19 cellular contexts compared by ENCODE assay signal in the genomic region with DNA sequence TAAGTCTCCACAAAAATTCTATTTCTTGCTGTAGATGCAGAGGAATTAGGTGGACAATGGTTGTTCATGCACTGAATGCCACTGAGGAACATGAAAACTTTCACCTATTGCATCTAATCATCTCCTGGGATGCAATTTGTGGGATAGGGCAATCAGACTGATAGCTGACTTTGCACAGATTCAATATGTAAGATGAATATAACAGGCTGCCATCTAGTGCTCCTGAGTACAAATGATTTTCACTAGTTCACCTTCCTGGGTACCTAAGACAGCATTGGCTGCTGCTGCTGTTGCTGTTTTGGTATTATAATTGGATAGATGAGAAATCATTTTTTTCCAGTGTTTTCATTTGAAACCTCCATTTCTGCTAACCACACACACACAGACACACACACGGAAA. TPM values are rescaled to one million over a fixed set of nuclear protein-coding genes. Genes with fewer than 3 reads are reported as not detected.
DNase-seq lines count a peak whose midpoint lies in the region; ATAC-seq, FAIRE-seq and TF ChIP-seq lines count a peak whose summit lies in the region.
"Had no signal": no experiment of that assay in that cellular context is flagged by ENCODE, and none has a peak within 500 bp of the region (broad histone marks: within the 10 kb centered on the region; RNA-seq: fewer than 3 reads in every experiment).

No MANE protein-coding gene starts in this region.

- H3K36me3 ChIP-seq in Karpas-422 (ENCODE audit: insufficient read depth, low read length): peaks cover 86% of the 10 kb centered on the region
- peaks cover 34 to 100% (median 74%) of the 10 kb centered on the region in 4 donors for H3K36me3 ChIP-seq in esophagus muscularis mucosa
- peaks cover 0 to 93% of the 10 kb centered on the region in 2 donors for H3K36me3 ChIP-seq in left lung

- TF ChIP-seq CTCF in esophagus muscularis mucosa (IDR thresholded peaks at IDR 0.05): no peak
- no peak for TF ChIP-seq CTCF in left lung (IDR thresholded peaks at IDR 0.05)

- no peak overlapping the region for H3K4me2 ChIP-seq in Karpas-422 (ENCODE audit: low read depth, low read length, poor library complexity, severe bottlenecking)
- H3K4me2 ChIP-seq: A549, GM23338 had no signal

- H3K27me3 ChIP-seq in Karpas-422 (ENCODE audit: low read length) (no peaks in the 10 kb centered on the region), esophagus muscularis mucosa (no peaks in the 10 kb centered on the region), left lung (no peaks in the 10 kb centered on the region)
- H3K27me3 ChIP-seq: BE2C had no signal

- H3K79me2 ChIP-seq in Karpas-422 (ENCODE audit: low read length): 0 out of 2 replicates have a peak, but pooled peaks cover 6% of the 10 kb centered on the region

- WGBS in esophagus muscularis mucosa: 100% methylated on average over 1 of the region's 1 CpG

- no peak for TF ChIP-seq POLR2A in esophagus muscularis mucosa (IDR thresholded peaks at IDR 0.05; ENCODE audit: low read depth)

- H4K20me1 ChIP-seq in Karpas-422 (ENCODE audit: insufficient read depth, low read depth, low read length): no peaks in the 10 kb centered on the region

- intact Hi-C loops in esophagus muscularis mucosa (cut with DNase I) (no loop called here), left lung (cut with DNase I) (no loop called here)

- no peaks in the 10 kb centered on the region for H3K4me1 ChIP-seq in Karpas-422 (ENCODE audit: low read length)
- peaks cover 4 to 19% (median 11%) of the 10 kb centered on the region in 4 donors for H3K4me1 ChIP-seq in esophagus muscularis mucosa
- H3K4me1 ChIP-seq in left lung: no peaks in the 10 kb centered on the region
- H3K4me1 ChIP-seq: A549, BE2C had no signal

- no peak overlapping the region for H2AFZ ChIP-seq in Karpas-422 (ENCODE audit: low read length)
- H2AFZ ChIP-seq: GM23338 had no signal

- no peaks in the 10 kb centered on the region for H3K9me2 ChIP-seq in Karpas-422 (replicated peaks; ENCODE audit: insufficient read depth, low read length)

- DNase-seq in GM18507 (ENCODE audit: extremely low spot score, insufficient read length, low read depth) (no peak), Karpas-422 (peak; percentile 30), esophagus muscularis mucosa (ENCODE audit: extremely low spot score) (no peak), left lung (no peak), COLO829 (ENCODE audit: low spot score) (no peak)
- no peak for DNase-seq in stimulated activated naive CD8-positive, alpha-beta T cell treated with anti-CD3 and anti-CD28 coated beads, Interleukin-15, Interleukin-2, amounts not matched to agents 100 U/mL and 50 U/mL, for 24 hours
- DNase-seq: BE2C; CD4-positive, alpha-beta memory T cell; COR-L47; DMS153; DMS79 treated with DMSO at 0.1 percent for 48 hours; EL; H7 had no signal

- H3K27ac ChIP-seq in Karpas-422 (ENCODE audit: low read length) (no peak overlapping the region), esophagus muscularis mucosa (replicated peaks in 1 of 4) (peak overlapping the region; percentile 13 to 78 (median 68)), left lung (no peak overlapping the region)
- H3K27ac ChIP-seq: A549, C4-2B had no signal

- no peak for TF ChIP-seq EP300 in esophagus muscularis mucosa (IDR thresholded peaks at IDR 0.05)

- FAIRE-seq in GM18507 (lab: Jason Lieb, UNC): peak; percentile 60
- FAIRE-seq: A549, D721Med, G401.6 had no signal

- peak; percentile 45 for ATAC-seq in left lung
- no peak for ATAC-seq in stimulated activated naive CD8-positive, alpha-beta T cell treated with anti-CD3 and anti-CD28 coated beads, Interleukin-15, Interleukin-2, amounts not matched to agents 100 U/mL and 50 U/mL, for 24 hours
- no peak for ATAC-seq in GM18502 (IDR thresholded peaks at IDR 0.05; ENCODE audit: poor library complexity, unreplicated experiment)
- ATAC-seq: A549, GM23338 had no signal

- no peak overlapping the region for H3K9ac ChIP-seq in Karpas-422 (ENCODE audit: low read length)

- H3K4me3 ChIP-seq in Karpas-422 (ENCODE audit: low read length) (no peak overlapping the region), esophagus muscularis mucosa (no peak overlapping the region), left lung (no peak overlapping the region)
- H3K4me3 ChIP-seq: A549, GM23338 had no signal

- H3K9me3 ChIP-seq in Karpas-422 (ENCODE audit: low read length): no peaks in the 10 kb centered on the region
- peaks cover 0 to 4% (median 0%) of the 10 kb centered on the region in 4 donors for H3K9me3 ChIP-seq in esophagus muscularis mucosa
- no peaks in the 10 kb centered on the region for H3K9me3 ChIP-seq in left lung
- H3K9me3 ChIP-seq: BE2C had no signal

RNA-seq across cellular contexts. Expression of gene TIMMDC1, which starts 19.7 kb away (rescaled TPM):
- 94.1 and 105 TPM in 2 replicates for total RNA-seq in Karpas-422 (2014; rRNA removed; shearing (Covaris generic); ENCODE audit: low replicate concordance)
- total RNA-seq in esophagus muscularis mucosa: 10 to 100 TPM; 45.7 to 63.9 (median 54.7) TPM
- total RNA-seq in left lung: 100 to 1,000 TPM; 107 to 113 TPM

RNA-seq across cellular contexts. Expression of gene CD80, which starts 41.4 kb away (rescaled TPM):
- total RNA-seq in Karpas-422 (2014; rRNA removed; shearing (Covaris generic); ENCODE audit: low replicate concordance): not detected in 2 replicates
- 1 to 10 TPM in 1 of 4 donors, under 1 TPM in 1, not detected in 2; 0.26 to 1.3 TPM for total RNA-seq in esophagus muscularis mucosa
- total RNA-seq in left lung: 1 to 10 TPM; 3.7 to 5.4 TPM
- total RNA-seq: GM23338, H7 had no signal

RNA-seq across cellular contexts. Expression of gene POGLUT1, which starts 49.3 kb away (rescaled TPM):
- total RNA-seq in Karpas-422 (2014; rRNA removed; shearing (Covaris generic); ENCODE audit: low replicate concordance): 22.8 and 24.7 TPM in 2 replicates
- total RNA-seq in esophagus muscularis mucosa (10 to 100 TPM in 3 of 4 donors, 1 to 10 TPM in 1; 9.2 to 13.9 (median 11.4) TPM), left lung (10 to 100 TPM; 15.3 to 21.7 TPM)

RNA-seq across cellular contexts. Expression of gene TMEM39A, which starts 54.6 kb away (rescaled TPM):
- 28.4 and 37.4 TPM in 2 replicates for total RNA-seq in Karpas-422 (2014; rRNA removed; shearing (Covaris generic); ENCODE audit: low replicate concordance)
- total RNA-seq in esophagus muscularis mucosa: 10 to 100 TPM in 3 of 4 donors, 1 to 10 TPM in 1; 10.0 to 34.3 (median 25.9) TPM
- 10 to 100 TPM; 56.6 to 65.0 TPM for total RNA-seq in left lung

Comparison
In these comparisons a context has a peak if more than half of its experiments do, and no peak if none do; other contexts are left out.
1. H3K27ac ChIP-seq: peak in esophagus muscularis mucosa (4 of 4); none in Karpas-422 (single experiment) and left lung (0 of 2).